27 cellular contexts compared by ENCODE assay signal in genomic region chr1:204735042-204735441, GRCh38. TPM values are rescaled to one million over a fixed set of nuclear protein-coding genes. Genes with fewer than 3 reads are reported as not detected.
A peak's percentile ranks its signal among the peaks of the same experiment; 100 is the strongest.
DNase-seq lines count a peak whose midpoint lies in the region; TF ChIP-seq lines count a peak whose summit lies in the region.
"Had no signal": no experiment of that assay in that cellular context is flagged by ENCODE, and none has a peak within 500 bp of the region (broad histone marks: within the 10 kb centered on the region; RNA-seq: fewer than 3 reads in every experiment).

No MANE protein-coding gene starts in this region.

- intact Hi-C loops in activated T-helper 2 cell treated with anti-CD3 and anti-CD28 coated beads, Interferon-gamma antibody, Interleukin-2, Interleukin-4, amounts not matched to agents 10 μg/mL and 5 μg/mL and 100 μg/mL, durations not matched to agents 14 hours and 24 hours and 36 hours (cut with micrococcal nuclease) = no loop called here

- no peak for TF ChIP-seq RAD21 in neural cell (conservative IDR thresholded peaks at IDR 0.05)

- H3K36me3 ChIP-seq in neural cell (ENCODE audit: insufficient read depth, low read length) = no peaks in the 10 kb centered on the region
- H3K36me3 ChIP-seq: BE2C had no signal

- no peaks in the 10 kb centered on the region for H3K36me3 Mint-ChIP-seq in activated T-helper 2 cell treated with anti-CD3 and anti-CD28 coated beads, Interferon-gamma antibody, Interleukin-2, Interleukin-4, amounts not matched to agents 10 μg/mL and 5 μg/mL and 100 μg/mL, durations not matched to agents 14 hours and 24 hours and 36 hours (ENCODE audit: low read depth)
- H3K36me3 Mint-ChIP-seq: CD14-positive monocyte, IgD-negative memory B cell had no signal

- peak in 2 of 3 experiments; percentile 39 to 93 for DNase-seq in NCI-H1417 (lab: John Stamatoyannopoulos, UW)
- no peak for DNase-seq in NCI-H1417 treated with DMSO at 0.1 percent for 48 hours (lab: John Stamatoyannopoulos, UW)
- peak; percentile 49 for DNase-seq in NCI-H2029 (lab: John Stamatoyannopoulos, UW)
- DNase-seq in NCI-H510A (lab: John Stamatoyannopoulos, UW) = peak; percentile 81
- DNase-seq in activated T-helper 2 cell treated with anti-CD3 and anti-CD28 coated beads, Interferon-gamma antibody, Interleukin-2, Interleukin-4, amounts not matched to agents 10 μg/mL and 5 μg/mL and 100 μg/mL, durations not matched to agents 14 hours and 24 hours and 36 hours (ENCODE audit: low spot score) = no peak
- DNase-seq in kidney glomerular epithelial cell (lab: John Stamatoyannopoulos, UW) = no peak
- DNase-seq in dedifferentiated amniotic fluid mesenchymal stem cell (ENCODE audit: extremely low spot score) = no peak
- DNase-seq: 8988T; ACHN; BE2C; Calu3; CD8-positive, alpha-beta memory T cell; HCEC 1CT; MM.1S; NCI-H1694 treated with DMSO at 0.1 percent for 48 hours; NCI-H2227 treated with DMSO at 0.1 percent for 48 hours; NCI-H524 treated with DMSO at 0.1 percent for 48 hours; NCI-H774; PC-9; T-helper 1 cell had no signal

- H3K9me3 Mint-ChIP-seq in activated T-helper 2 cell treated with anti-CD3 and anti-CD28 coated beads, Interferon-gamma antibody, Interleukin-2, Interleukin-4, amounts not matched to agents 10 μg/mL and 5 μg/mL and 100 μg/mL, durations not matched to agents 14 hours and 24 hours and 36 hours = peaks cover 6% of the 10 kb centered on the region

- no peaks in the 10 kb centered on the region for H3K9me2 ChIP-seq in neural cell (ENCODE audit: insufficient read depth, low read length)

- no peaks in the 10 kb centered on the region for H3K4me1 Mint-ChIP-seq in activated T-helper 2 cell treated with anti-CD3 and anti-CD28 coated beads, Interferon-gamma antibody, Interleukin-2, Interleukin-4, amounts not matched to agents 10 μg/mL and 5 μg/mL and 100 μg/mL, durations not matched to agents 14 hours and 24 hours and 36 hours (ENCODE audit: low read depth)
- H3K4me1 Mint-ChIP-seq: CD14-positive monocyte; CD8-positive, alpha-beta memory T cell had no signal

- H2AFZ ChIP-seq in neural cell (ENCODE audit: low read depth, low read length) = no peak overlapping the region
- H2AFZ ChIP-seq: PC-9 had no signal

- H4K20me1 ChIP-seq in neural cell (ENCODE audit: insufficient read depth) = no peaks in the 10 kb centered on the region

- H3K4me3 ChIP-seq in neural cell (ENCODE audit: low read length) = no peak overlapping the region
- H3K4me3 ChIP-seq: PC-9 had no signal

- no peak overlapping the region for H3K4me2 ChIP-seq in neural cell (ENCODE audit: low read length)
- H3K4me2 ChIP-seq: KMS-11, PC-9 had no signal

- H3K9me3 ChIP-seq in neural cell (ENCODE audit: low read length) = no peaks in the 10 kb centered on the region
- H3K9me3 ChIP-seq: BE2C had no signal

- no peak overlapping the region for H3K27ac Mint-ChIP-seq in activated T-helper 2 cell treated with anti-CD3 and anti-CD28 coated beads, Interferon-gamma antibody, Interleukin-2, Interleukin-4, amounts not matched to agents 10 μg/mL and 5 μg/mL and 100 μg/mL, durations not matched to agents 14 hours and 24 hours and 36 hours
- H3K27ac Mint-ChIP-seq: CD14-positive monocyte; CD8-positive, alpha-beta memory T cell; IgD-negative memory B cell had no signal

- no peak overlapping the region for H3K27ac ChIP-seq in neural cell (ENCODE audit: low read length)
- H3K27ac ChIP-seq: HL-60, KMS-11, PC-9 had no signal

- peaks cover 38% of the 10 kb centered on the region for H3K27me3 Mint-ChIP-seq in activated T-helper 2 cell treated with anti-CD3 and anti-CD28 coated beads, Interferon-gamma antibody, Interleukin-2, Interleukin-4, amounts not matched to agents 10 μg/mL and 5 μg/mL and 100 μg/mL, durations not matched to agents 14 hours and 24 hours and 36 hours (ENCODE audit: low read depth)

- H3K9ac ChIP-seq in neural cell (ENCODE audit: low read length) = no peak overlapping the region
- H3K9ac ChIP-seq: KMS-11 had no signal

- no peaks in the 10 kb centered on the region for H3F3A ChIP-seq in neural cell (ENCODE audit: insufficient read depth, low read length, poor library complexity, severe bottlenecking)

- TF ChIP-seq EP300 in neural cell (conservative IDR thresholded peaks at IDR 0.05; ENCODE audit: poor library complexity, severe bottlenecking) = peak; percentile 73

- no peak for TF ChIP-seq CTCF in neural cell (IDR thresholded peaks at IDR 0.05; ENCODE audit: poor library complexity, severe bottlenecking)

- H3K4me3 Mint-ChIP-seq in activated T-helper 2 cell treated with anti-CD3 and anti-CD28 coated beads, Interferon-gamma antibody, Interleukin-2, Interleukin-4, amounts not matched to agents 10 μg/mL and 5 μg/mL and 100 μg/mL, durations not matched to agents 14 hours and 24 hours and 36 hours (ENCODE audit: low read depth) = no peak overlapping the region
- H3K4me3 Mint-ChIP-seq: CD14-positive monocyte; CD8-positive, alpha-beta memory T cell; IgD-negative memory B cell had no signal

- H3K27me3 ChIP-seq in neural cell (ENCODE audit: insufficient read depth, low read depth, low read length) = no peaks in the 10 kb centered on the region
- H3K27me3 ChIP-seq: BE2C had no signal

- H3K79me2 ChIP-seq in neural cell (replicated peaks; ENCODE audit: insufficient read depth, low read length) = no peaks in the 10 kb centered on the region

TF ChIP-seq in neural cell, 6 proteins besides CTCF, POLR2A, EP300 and RAD21:
- TF ChIP-seq SMC3 (conservative IDR thresholded peaks at IDR 0.05; ENCODE audit: poor library complexity) (no peak), TAF1 (IDR thresholded peaks at IDR 0.05; ENCODE audit: low read depth) (no peak), POLR2AphosphoS5 (IDR thresholded peaks at IDR 0.05) (peak; percentile 20)

RNA-seq across cellular contexts. Expression of gene LRRN2, which starts 49.5 kb away (rescaled TPM):
- polyA plus RNA-seq in neural cell = 3.3 and 5.2 TPM in 2 replicates
- polyA minus RNA-seq in neural cell = 8.3 and 9.0 TPM in 2 replicates
- total RNA-seq in activated T-helper 2 cell treated with anti-CD3 and anti-CD28 coated beads, Interferon-gamma antibody, Interleukin-2, Interleukin-4, amounts not matched to agents 10 μg/mL and 5 μg/mL and 100 μg/mL, durations not matched to agents 14 hours and 24 hours and 36 hours = not detected in 2 replicates
- total RNA-seq: Calu3; CD8-positive, alpha-beta memory T cell; RPMI7951; SK-MEL-5 had no signal
- polyA plus RNA-seq: CD14-positive monocyte; CD8-positive, alpha-beta memory T cell; IgD-negative memory B cell had no signal

Comparison
In these comparisons a context has a peak if more than half of its experiments do, and no peak if none do; other contexts are left out.
1. DNase-seq: peak in NCI-H1417 (2 of 3), NCI-H2029 (single experiment) and NCI-H510A (single experiment); none in NCI-H1417 treated with DMSO at 0.1 percent for 48 hours (single experiment), activated T-helper 2 cell treated with anti-CD3 and anti-CD28 coated beads, Interferon-gamma antibody, Interleukin-2, Interleukin-4, amounts not matched to agents 10 μg/mL and 5 μg/mL and 100 μg/mL, durations not matched to agents 14 hours and 24 hours and 36 hours (single experiment), kidney glomerular epithelial cell (single experiment) and dedifferentiated amniotic fluid mesenchymal stem cell (single experiment).